ENCODE assay signal across 17 cellular contexts in the genomic region with DNA sequence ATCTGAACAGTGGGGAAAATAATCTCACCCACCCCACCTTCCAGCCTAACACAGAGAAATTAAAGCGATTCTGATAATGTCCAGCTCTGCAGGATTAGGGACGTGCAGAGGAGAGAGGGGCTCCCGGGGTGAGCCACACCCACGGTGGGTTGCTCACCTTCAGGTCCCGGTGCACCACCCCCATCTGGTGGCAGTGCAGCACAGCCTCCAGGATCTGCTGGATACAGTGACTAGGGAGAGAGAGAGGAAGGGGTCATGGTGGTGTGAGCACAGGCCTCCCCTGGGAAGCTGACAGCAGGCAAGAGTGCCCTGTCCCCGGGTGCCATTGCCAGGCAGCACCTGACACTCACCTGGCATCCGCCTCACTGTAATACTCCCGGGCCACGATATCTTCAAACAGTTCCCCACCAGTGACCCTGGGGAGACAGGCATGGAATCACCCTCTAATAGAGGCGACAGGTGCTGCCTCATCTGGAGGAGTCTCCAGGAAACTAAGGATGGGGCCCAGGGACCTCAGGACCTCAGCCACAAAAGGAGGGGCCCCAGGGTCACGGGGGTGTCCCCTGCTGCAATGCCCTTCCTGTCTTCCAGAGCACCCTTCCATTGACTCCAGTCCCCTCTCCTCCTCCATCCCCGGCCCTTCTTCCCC. TPM values are rescaled to one million over a fixed set of nuclear protein-coding genes. Genes with fewer than 3 reads are reported as not detected.
A peak's percentile ranks its signal among the peaks of the same experiment; 100 is the strongest.
DNase-seq lines count a peak whose midpoint lies in the region; ATAC-seq and TF ChIP-seq lines count a peak whose summit lies in the region.
"Had no signal": no experiment of that assay in that cellular context is flagged by ENCODE, and none has a peak within 500 bp of the region (broad histone marks: within the 10 kb centered on the region; RNA-seq: fewer than 3 reads in every experiment).

No MANE protein-coding gene starts in this region.

- no peak overlapping the region for H3K4me3 Mint-ChIP-seq in CD4-positive, alpha-beta memory T cell
- H3K4me3 Mint-ChIP-seq: activated CD8-positive, alpha-beta T cell treated with anti-CD3 and anti-CD28 coated beads for 36 hours; CD8-positive, alpha-beta T cell had no signal

- H3K27ac Mint-ChIP-seq in CD4-positive, alpha-beta memory T cell: no peak overlapping the region
- H3K27ac Mint-ChIP-seq: activated CD8-positive, alpha-beta T cell treated with anti-CD3 and anti-CD28 coated beads for 36 hours; CD8-positive, alpha-beta T cell had no signal

- ATAC-seq in HG03442 (IDR thresholded peaks at IDR 0.05; ENCODE audit: unreplicated experiment): no peak
- ATAC-seq: activated CD8-positive, alpha-beta T cell treated with anti-CD3 and anti-CD28 coated beads for 36 hours; CD8-positive, alpha-beta T cell had no signal

- H3K27me3 Mint-ChIP-seq in CD4-positive, alpha-beta memory T cell: peaks cover under 1 to 2% of the 10 kb centered on the region in 2 donors
- H3K27me3 Mint-ChIP-seq: activated CD8-positive, alpha-beta T cell treated with anti-CD3 and anti-CD28 coated beads for 36 hours had no signal

- peak overlapping the region; percentile 86 for H2AK5ac ChIP-seq in neuronal stem cell (ENCODE audit: low read depth, low read length)

- POLR2A ChIA-PET in CD4-positive, alpha-beta memory T cell (lab: Charles Lee; ENCODE audit: partially characterized antibody): no interaction called here

- H2BK120ac ChIP-seq in neuronal stem cell (ENCODE audit: low read depth, low read length): peak overlapping the region; percentile 49

- H3K4me3 ChIP-seq in GM06990 (replicated peaks; ENCODE audit: low read depth, low read length): no peak overlapping the region
- H3K4me3 ChIP-seq in SJCRH30: no peak overlapping the region
- no peak overlapping the region for H3K4me3 ChIP-seq in epithelial cell of proximal tubule (ENCODE audit: low read depth, low read length)
- H3K4me3 ChIP-seq in neuronal stem cell (ENCODE audit: low read length in 2 of 2): no peak overlapping the region
- H3K4me3 ChIP-seq in CD4-positive, alpha-beta memory T cell (ENCODE audit: low read length in 2 of 2): no peak overlapping the region
- H3K4me3 ChIP-seq: heart left ventricle, left ventricle myocardium inferior had no signal

- H3K4me2 ChIP-seq in neuronal stem cell (ENCODE audit: insufficient read depth, low read length, poor library complexity, severe bottlenecking): no peak overlapping the region

- no CpG with 5 or more reads among the region's 12 CpGs for WGBS in neuronal stem cell (ENCODE audit: extremely low coverage in 2 of 2, insufficient read length in 2 of 2, insufficient replicate concordance in 1 of 2), 2 donors

- peak overlapping the region; percentile 39 for H2AFZ ChIP-seq in neuronal stem cell (ENCODE audit: low read length)

- H3K4me1 Mint-ChIP-seq in CD4-positive, alpha-beta memory T cell: no peaks in the 10 kb centered on the region

- no peaks in the 10 kb centered on the region for H3K36me3 Mint-ChIP-seq in CD4-positive, alpha-beta memory T cell
- H3K36me3 Mint-ChIP-seq: CD8-positive, alpha-beta T cell had no signal

- H2BK12ac ChIP-seq in neuronal stem cell (ENCODE audit: low read length): no peak overlapping the region

- no peak overlapping the region for H3K27ac ChIP-seq in SJCRH30
- H3K27ac ChIP-seq in neuronal stem cell (replicated peaks; ENCODE audit: low read length): no peak overlapping the region
- no peak overlapping the region for H3K27ac ChIP-seq in CD4-positive, alpha-beta memory T cell (ENCODE audit: low read depth, low read length)
- H3K27ac ChIP-seq: heart left ventricle, left ventricle myocardium inferior had no signal

- peak overlapping the region; percentile 52 for H2BK15ac ChIP-seq in neuronal stem cell (ENCODE audit: low read length)

- H2BK5ac ChIP-seq in neuronal stem cell (ENCODE audit: low read length): peak overlapping the region; percentile 14

- peak overlapping the region; percentile 44 for H3K18ac ChIP-seq in neuronal stem cell (ENCODE audit: low read length)

- H3K36me3 ChIP-seq in GM06990 (ENCODE audit: control insufficient read depth, insufficient read depth, low read length): no peaks in the 10 kb centered on the region
- no peaks in the 10 kb centered on the region; the same call in 1 of the 2 replicates for H3K36me3 ChIP-seq in SJCRH30
- H3K36me3 ChIP-seq in neuronal stem cell (replicated peaks in 1 of 2; ENCODE audit: control insufficient read depth in 2 of 2, insufficient read depth in 2 of 2, low read length in 2 of 2): no peaks in the 10 kb centered on the region
- no peaks in the 10 kb centered on the region for H3K36me3 ChIP-seq in CD4-positive, alpha-beta memory T cell (ENCODE audit: insufficient read depth, low read length)
- H3K36me3 ChIP-seq: heart left ventricle, left ventricle myocardium inferior had no signal

- TF ChIP-seq CTCF in GM06990 (IDR thresholded peaks at IDR 0.05; ENCODE audit: insufficient read depth, low read length, poor library complexity, severe bottlenecking): peak; percentile 16
- peak; percentile 26 for TF ChIP-seq CTCF in epithelial cell of proximal tubule (conservative IDR thresholded peaks at IDR 0.05; ENCODE audit: low read depth, low read length)

- H3K27me3 ChIP-seq in GM06990 (replicated peaks; ENCODE audit: control insufficient read depth, insufficient read depth, low read length) (no peaks in the 10 kb centered on the region; the same call in 1 of the 2 replicates), SJCRH30 (peaks cover 25% of the 10 kb centered on the region), neuronal stem cell (ENCODE audit: control insufficient read depth in 3 of 3, insufficient read depth in 3 of 3, low read depth in 1 of 3, low read length in 3 of 3) (no peaks in the 10 kb centered on the region)
- H3K27me3 ChIP-seq in CD4-positive, alpha-beta memory T cell (ENCODE audit: insufficient read depth, low read length): no peaks in the 10 kb centered on the region
- H3K27me3 ChIP-seq: heart left ventricle had no signal

- H4K8ac ChIP-seq in neuronal stem cell (ENCODE audit: low read depth, low read length): no peak overlapping the region

- peaks cover 5% of the 10 kb centered on the region; the same call in 1 of the 2 replicates for H3K4me1 ChIP-seq in SJCRH30
- H3K4me1 ChIP-seq in neuronal stem cell (ENCODE audit: control insufficient read depth in 2 of 2, insufficient read depth in 1 of 2, low read depth in 1 of 2, low read length in 2 of 2): peaks cover 25 to 44% of the 10 kb centered on the region in 2 donors
- H3K4me1 ChIP-seq in CD4-positive, alpha-beta memory T cell (ENCODE audit: insufficient read depth, low read length): no peaks in the 10 kb centered on the region
- H3K4me1 ChIP-seq: left ventricle myocardium inferior had no signal

- no peak for DNase-seq in GM06990 (ENCODE audit: extremely low read depth, insufficient read length)
- DNase-seq in SJCRH30: peak; percentile 30 to 36
- DNase-seq in epithelial cell of proximal tubule (ENCODE audit: low read depth): no peak
- DNase-seq in neuronal stem cell (ENCODE audit: low spot score): no peak
- DNase-seq in CD4-positive, alpha-beta memory T cell: no peak
- no peak for DNase-seq in NCI-H2107 (lab: John Stamatoyannopoulos, UW)
- DNase-seq in cortex of kidney (lab: John Stamatoyannopoulos, UW): no peak
- DNase-seq: activated CD8-positive, alpha-beta T cell treated with anti-CD3 and anti-CD28 coated beads for 36 hours; activated effector memory CD4-positive, alpha-beta T cell treated with Interleukin-2 at 50 U/mL for 16 hours; CD8-positive, alpha-beta T cell; heart left ventricle; left ventricle myocardium inferior; NCI-H1048; NCI-H510A treated with DMSO at 0.1 percent for 48 hours; T1000 had no signal

- no peaks in the 10 kb centered on the region for H3K79me1 ChIP-seq in neuronal stem cell (ENCODE audit: low read depth, low read length)

- no peak overlapping the region for H3K4ac ChIP-seq in neuronal stem cell (ENCODE audit: low read length)

- no peaks in the 10 kb centered on the region for H3K9me3 ChIP-seq in SJCRH30 (replicated peaks)
- H3K9me3 ChIP-seq in neuronal stem cell (replicated peaks in 1 of 2; ENCODE audit: control insufficient read depth in 2 of 2, insufficient read depth in 1 of 2, low read depth in 1 of 2, low read length in 2 of 2): no peaks in the 10 kb centered on the region
- H3K9me3 ChIP-seq in CD4-positive, alpha-beta memory T cell (ENCODE audit: control insufficient read depth in 1 of 2, low read length in 2 of 2): no peaks in the 10 kb centered on the region
- H3K9me3 ChIP-seq: heart left ventricle, left ventricle myocardium inferior had no signal

- CTCF ChIA-PET in CD4-positive, alpha-beta memory T cell (lab: Charles Lee; ENCODE audit: partially characterized antibody): no interaction called here

- intact Hi-C loops in CD4-positive, alpha-beta memory T cell (cut with micrococcal nuclease): no loop called here

- peak overlapping the region; percentile 57 for H3K23ac ChIP-seq in neuronal stem cell (ENCODE audit: low read depth, low read length, poor library complexity)

- H4K91ac ChIP-seq in neuronal stem cell (ENCODE audit: low read depth, low read length, poor library complexity): peak overlapping the region; percentile 16

- no peak overlapping the region for H3K14ac ChIP-seq in neuronal stem cell (ENCODE audit: low read length)

- H3K9me3 Mint-ChIP-seq in CD4-positive, alpha-beta memory T cell: no peaks in the 10 kb centered on the region
- H3K9me3 Mint-ChIP-seq: activated CD8-positive, alpha-beta T cell treated with anti-CD3 and anti-CD28 coated beads for 36 hours; CD8-positive, alpha-beta T cell had no signal

- H3K9ac ChIP-seq in neuronal stem cell (ENCODE audit: low read depth, low read length, poor library complexity): peak overlapping the region; percentile 68

RNA-seq across cellular contexts. Expression of a gene that starts 33.0 kb away (rescaled TPM):
- 0.41 and 0.42 TPM in 2 replicates for total RNA-seq in SJCRH30 (2014; rRNA removed; shearing (Covaris generic))
- total RNA-seq in epithelial cell of proximal tubule: not detected in 2 replicates
- 0.49 TPM for polyA plus RNA-seq in neuronal stem cell (2013, experiment 1 of 2)
- polyA plus RNA-seq in neuronal stem cell (2013, experiment 2 of 2): 0.58 TPM
- not detected for total RNA-seq in CD4-positive, alpha-beta memory T cell
- polyA plus RNA-seq in CD4-positive, alpha-beta memory T cell: not detected
- total RNA-seq: activated CD8-positive, alpha-beta T cell treated with anti-CD3 and anti-CD28 coated beads for 36 hours; subcutaneous adipose tissue had no signal

RNA-seq across cellular contexts. Expression of a gene that starts 46.2 kb away (rescaled TPM):
- total RNA-seq in SJCRH30 (2014; rRNA removed; shearing (Covaris generic)): 0.18 and 0.28 TPM in 2 replicates
- 2.3 and 5.7 TPM in 2 replicates for total RNA-seq in epithelial cell of proximal tubule
- polyA plus RNA-seq in neuronal stem cell (2013, experiment 1 of 2): 2.6 TPM
- polyA plus RNA-seq in neuronal stem cell (2013, experiment 2 of 2): 2.5 TPM
- total RNA-seq in CD4-positive, alpha-beta memory T cell: not detected
- polyA plus RNA-seq in CD4-positive, alpha-beta memory T cell: not detected
- total RNA-seq: activated CD8-positive, alpha-beta T cell treated with anti-CD3 and anti-CD28 coated beads for 36 hours had no signal

Comparison
In these comparisons a context has a peak if more than half of its experiments do, and no peak if none do; other contexts are left out.
1. DNase-seq: peak in SJCRH30 (2 of 2); none in GM06990 (single experiment), epithelial cell of proximal tubule (single experiment), neuronal stem cell (single experiment), CD4-positive, alpha-beta memory T cell (0 of 5), NCI-H2107 (single experiment) and cortex of kidney (single experiment).